ENCODE assay signal across 8 cellular contexts in genomic region chr19:7869910-7870511, GRCh38. TPM values are rescaled to one million over a fixed set of nuclear protein-coding genes. Genes with fewer than 3 reads are reported as not detected.
DNase-seq lines count a peak whose midpoint lies in the region; ATAC-seq and TF ChIP-seq lines count a peak whose summit lies in the region.

No MANE protein-coding gene starts in this region.

- TF ChIP-seq POLR2A in NB4 (IDR thresholded peaks at IDR 0.05; ENCODE audit: extremely low read depth, insufficient read length): no peak

- intact Hi-C loops in posterior vena cava (cut with DNase I): no loop called here

- DNase-seq in GM12865 (ENCODE audit: low read depth): peak; percentile 77
- peak; percentile 85 for DNase-seq in NB4 (ENCODE audit: low read depth)
- peak; percentile 58 for DNase-seq in activated CD8-positive, alpha-beta memory T cell treated with anti-CD3 and anti-CD28 coated beads, Interleukin-2, amount 50 U/mL, for 4 hours
- DNase-seq in fibroblast of the aortic adventitia (ENCODE audit: low read depth): peak; percentile 44
- peak; percentile 90 for DNase-seq in posterior vena cava (ENCODE audit: low spot score)
- no peak for DNase-seq in SK-N-DZ (ENCODE audit: low spot score)

- peak overlapping the region; percentile 69 for H3K4me3 ChIP-seq in GM12865 (ENCODE audit: low read depth, low read length)
- no peak overlapping the region for H3K4me3 ChIP-seq in NB4 (ENCODE audit: low read depth, low read length)
- H3K4me3 ChIP-seq in fibroblast of the aortic adventitia (ENCODE audit: low read depth, low read length): no peak overlapping the region

- TF ChIP-seq CTCF in GM12865 (IDR thresholded peaks at IDR 0.05; ENCODE audit: insufficient read depth, low read depth, low read length, missing control alignments): no peak
- no peak for TF ChIP-seq CTCF in NB4 (IDR thresholded peaks at IDR 0.05; ENCODE audit: low read depth, low read length)
- no peak for TF ChIP-seq CTCF in fibroblast of the aortic adventitia (IDR thresholded peaks at IDR 0.05; ENCODE audit: insufficient read depth, low read length)

- no peak for ATAC-seq in GM18519 (IDR thresholded peaks at IDR 0.05; ENCODE audit: low FRiP score, unreplicated experiment)
- no peak for ATAC-seq in GM18868 (IDR thresholded peaks at IDR 0.05; ENCODE audit: unreplicated experiment)

RNA-seq across cellular contexts. Expression of gene PRR36, which starts 4.2 kb away (rescaled TPM):
- 0.09 and 0.90 TPM in 2 replicates for total RNA-seq in fibroblast of the aortic adventitia (ENCODE audit: low replicate concordance)
- total RNA-seq in posterior vena cava: under 1 TPM; 0.09 to 0.14 TPM
- 1.3 and 2.0 TPM in 2 replicates for polyA plus RNA-seq in SK-N-DZ (2014; cell fraction: cytosol; rRNA removed)
- polyA plus RNA-seq in SK-N-DZ (2014; cell fraction: nucleus; rRNA removed): 1.9 and 6.1 TPM in 2 replicates

RNA-seq across cellular contexts. Expression of gene LRRC8E, which starts 18.3 kb away (rescaled TPM):
- total RNA-seq in fibroblast of the aortic adventitia (ENCODE audit: low replicate concordance): 2.1 and 5.2 TPM in 2 replicates
- total RNA-seq in posterior vena cava: not detected
- 0.61 and 1.1 TPM in 2 replicates for polyA plus RNA-seq in SK-N-DZ (2014; cell fraction: cytosol; rRNA removed)
- polyA plus RNA-seq in SK-N-DZ (2014; cell fraction: nucleus; rRNA removed): 0.18 and 0.23 TPM in 2 replicates

RNA-seq across cellular contexts. Expression of gene MAP2K7, which starts 33.7 kb away (rescaled TPM):
- total RNA-seq in fibroblast of the aortic adventitia (ENCODE audit: low replicate concordance): 3.4 and 10.2 TPM in 2 replicates
- 10 to 100 TPM; 22.2 to 26.6 TPM for total RNA-seq in posterior vena cava
- 20.8 and 28.7 TPM in 2 replicates for polyA plus RNA-seq in SK-N-DZ (2014; cell fraction: cytosol; rRNA removed)
- polyA plus RNA-seq in SK-N-DZ (2014; cell fraction: nucleus; rRNA removed): 35.1 and 44.5 TPM in 2 replicates

RNA-seq across cellular contexts. Expression of gene EVI5L, which starts 40.0 kb away (rescaled TPM):
- 16.6 and 22.3 TPM in 2 replicates for total RNA-seq in fibroblast of the aortic adventitia (ENCODE audit: low replicate concordance)
- total RNA-seq in posterior vena cava: 10 to 100 TPM; 14.9 to 16.0 TPM
- 6.2 and 6.3 TPM in 2 replicates for polyA plus RNA-seq in SK-N-DZ (2014; cell fraction: cytosol; rRNA removed)
- 9.5 and 13.8 TPM in 2 replicates for polyA plus RNA-seq in SK-N-DZ (2014; cell fraction: nucleus; rRNA removed)

RNA-seq across cellular contexts. Expression of gene TGFBR3L, which starts 44.6 kb away (rescaled TPM):
- total RNA-seq in fibroblast of the aortic adventitia (ENCODE audit: low replicate concordance): 0.99 and 1.3 TPM in 2 replicates
- total RNA-seq in posterior vena cava: 1 to 10 TPM; 1.5 to 4.4 TPM
- polyA plus RNA-seq in SK-N-DZ (2014; cell fraction: cytosol; rRNA removed): 9.0 and 21.7 TPM in 2 replicates
- polyA plus RNA-seq in SK-N-DZ (2014; cell fraction: nucleus; rRNA removed): 11.4 and 25.5 TPM in 2 replicates
